9 cellular contexts compared by ENCODE assay signal in the genomic region with DNA sequence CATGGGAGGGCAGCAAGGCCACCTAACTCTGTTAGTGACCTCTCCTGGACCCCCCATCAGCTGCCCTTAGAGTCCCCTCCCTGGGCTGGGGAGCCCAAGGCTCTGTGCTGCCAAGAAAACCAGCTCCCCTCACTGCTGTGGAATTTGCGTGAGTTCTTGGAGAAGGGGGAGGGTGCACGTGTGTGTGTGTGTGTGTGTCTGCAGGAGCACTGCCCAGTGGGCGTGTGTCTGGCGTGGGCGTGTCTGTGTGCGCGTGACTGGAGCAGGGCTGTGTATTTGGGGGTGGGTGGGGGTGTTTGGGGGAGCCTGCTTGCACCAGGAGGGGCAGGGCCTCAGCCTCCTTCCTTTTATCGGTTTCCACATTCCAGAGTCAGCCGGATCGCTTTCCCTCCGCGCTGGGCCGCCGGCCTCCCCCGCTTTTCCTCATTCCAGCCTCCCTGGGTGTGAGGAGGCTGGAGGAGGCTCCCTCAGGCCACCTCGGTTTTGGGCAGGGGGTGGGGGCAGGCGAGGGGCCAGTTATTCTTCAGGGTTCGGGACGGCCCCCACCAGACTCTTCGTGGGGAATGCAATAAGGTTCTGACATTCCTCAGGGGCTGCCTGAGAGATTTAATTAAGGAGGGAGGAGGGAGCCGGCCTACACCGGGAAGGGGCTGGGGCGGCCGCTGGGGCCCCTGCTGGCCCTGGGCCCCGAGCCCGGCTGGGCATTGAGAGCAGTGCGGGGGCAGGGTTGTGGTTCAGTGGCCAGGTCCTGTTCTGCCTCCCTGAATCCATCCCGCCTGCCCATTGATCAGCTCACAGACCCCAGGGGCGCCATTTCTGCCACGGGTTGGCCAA. TPM values are rescaled to one million over a fixed set of nuclear protein-coding genes. Genes with fewer than 3 reads are reported as not detected.
DNase-seq lines count a peak whose midpoint lies in the region; ATAC-seq, FAIRE-seq and TF ChIP-seq lines count a peak whose summit lies in the region.
"Had no signal": no experiment of that assay in that cellular context is flagged by ENCODE, and none has a peak within 500 bp of the region (broad histone marks: within the 10 kb centered on the region; RNA-seq: fewer than 3 reads in every experiment).

No MANE protein-coding gene starts in this region.

- H4K5ac ChIP-seq in H1 (ENCODE audit: insufficient read length, low read depth, low read length) = peak overlapping the region; percentile 48

- H3K56ac ChIP-seq in H1 (replicated peaks; ENCODE audit: insufficient read length, low read depth, low read length) = no peak overlapping the region

- CTCF ChIA-PET in A549 (lab: Yijun Ruan, JAX) (interaction anchor here (0.8 to 25.9 kb wide), 13 partner anchors 9 to 435 kb away, joined by 3 to 638 read pairs (median 3); no protein-coding TSS in a partner anchor), H1 (lab: Charles Lee; ENCODE audit: partially characterized antibody) (interaction anchor here (0.6 to 24.8 kb wide), 16 partner anchors 9 to 583 kb away, joined by 3 to 659 read pairs (median 4); a partner anchor contains a TSS)

- peaks cover 0 to 3% (median under 1%) of the 10 kb centered on the region in 4 experiments; a peak in 2 of 7 replicates for H3K27me3 ChIP-seq in H1 (replicated peaks in 1 of 4; ENCODE audit: control insufficient read depth in 3 of 4, extremely low read depth in 1 of 4, insufficient read depth in 3 of 4, low read length in 3 of 4)
- no peaks in the 10 kb centered on the region for H3K27me3 ChIP-seq in mesenchymal stem cell (ENCODE audit: control insufficient read depth in 1 of 2, insufficient read depth in 1 of 2, low read length in 2 of 2)
- H3K27me3 ChIP-seq in aorta (ENCODE audit: control insufficient read depth in 1 of 2, insufficient read depth in 2 of 2, low read length in 1 of 2) = no peaks in the 10 kb centered on the region

- POLR2A ChIA-PET in A549 (lab: Yijun Ruan, JAX) (interaction anchor here (0.5 to 1.0 kb wide), 2 partner anchors 29 to 101 kb away, joined by 4 read pairs; no protein-coding TSS in a partner anchor), H1 (lab: Charles Lee; ENCODE audit: partially characterized antibody) (interaction anchor here (0.6 to 11.7 kb wide), 12 partner anchors 9 to 102 kb away, joined by 3 to 223 read pairs (median 6); a partner anchor contains a TSS)

- ATAC-seq in A549 (peak; percentile 21), aorta (ENCODE audit: low FRiP score) (peak; percentile 56), GM21367 (IDR thresholded peaks at IDR 0.05; ENCODE audit: unreplicated experiment) (no peak)
- ATAC-seq in natural killer cell treated with Interleukin-12 subunit alpha and Interleukin-12 subunit beta and Interleukin-15 and Interleukin-18, amount 100 ng/mL, for 72 hours = no peak

- H3K14ac ChIP-seq in H1 (ENCODE audit: insufficient read length) = no peak overlapping the region
- peak overlapping the region in 1 of 2 experiments; percentile 88 for H3K14ac ChIP-seq in mesenchymal stem cell (ENCODE audit: low read length in 2 of 2)

- intact Hi-C loops in aorta (cut with DNase I) = loop anchor here in 1 of 2 donors (5.0 kb wide), 1 partner anchor 57 kb away; a partner anchor contains a TSS

- peaks cover 0 to 11% of the 10 kb centered on the region in 2 experiments; a peak in 1 of 4 replicates for H3K79me2 ChIP-seq in H1 (ENCODE audit: control insufficient read depth in 1 of 2, insufficient read depth in 2 of 2, low read length in 2 of 2)

- TF ChIP-seq RAD21 in A549 (conservative IDR thresholded peaks at IDR 0.05 in 1 of 2, IDR thresholded peaks at IDR 0.05 in 1 of 2) (no peak), H1 (IDR thresholded peaks at IDR 0.05 in 1 of 2, conservative IDR thresholded peaks at IDR 0.05 in 1 of 2; ENCODE audit: low read depth in 2 of 2, low read length in 2 of 2) (no peak)

- H4K91ac ChIP-seq in H1 (replicated peaks; ENCODE audit: insufficient read length, low read length) (no peak overlapping the region), mesenchymal stem cell (ENCODE audit: low read length) (peak overlapping the region; percentile 92)

- peaks cover 6% of the 10 kb centered on the region; the same call in 1 of the 2 replicates for H3K23me2 ChIP-seq in H1 (ENCODE audit: low read depth, low read length)

- H3K36me3 ChIP-seq in H1 (ENCODE audit: control insufficient read depth in 2 of 4, insufficient read depth in 4 of 4, low read length in 3 of 4) = no peaks in the 10 kb centered on the region
- H3K36me3 ChIP-seq in mesenchymal stem cell (ENCODE audit: control insufficient read depth in 1 of 2, insufficient read depth in 2 of 2, low read depth in 1 of 2, low read length in 2 of 2) = peaks cover 17 to 35% of the 10 kb centered on the region in 2 experiments
- H3K36me3 ChIP-seq in aorta (ENCODE audit: control insufficient read depth in 1 of 2, insufficient read depth in 2 of 2, low read length in 1 of 2) = no peaks in the 10 kb centered on the region

- H2BK120ac ChIP-seq in H1 (replicated peaks; ENCODE audit: low read depth, low read length) = peak overlapping the region; percentile 50
- H2BK120ac ChIP-seq in mesenchymal stem cell (ENCODE audit: low read depth, low read length) = peak overlapping the region; percentile 78

- peak; percentile 36 to 68 for DNase-seq in A549 (ENCODE audit: low read depth in 1 of 2, low spot score in 1 of 2)
- DNase-seq in M059J (ENCODE audit: low read depth) = peak; percentile 91
- no peak for DNase-seq in H1 (ENCODE audit: low read depth in 1 of 2, low spot score in 2 of 2)
- DNase-seq in mesenchymal stem cell = peak; percentile 94
- DNase-seq in aorta = peak; percentile 90 to 93
- no peak for DNase-seq in natural killer cell treated with Interleukin-12 subunit alpha and Interleukin-12 subunit beta and Interleukin-15 and Interleukin-18, amount 100 ng/mL, for 72 hours (ENCODE audit: low spot score)
- no peak for DNase-seq in putamen (ENCODE audit: low spot score)

- FAIRE-seq in A549 (lab: Jason Lieb, UNC) = no peak
- no peak for FAIRE-seq in H1 (lab: Jason Lieb, UNC)
- FAIRE-seq: G401.6 had no signal

- H3K79me1 ChIP-seq in H1 (ENCODE audit: low read depth, low read length) = peaks cover 4% of the 10 kb centered on the region
- peaks cover 12% of the 10 kb centered on the region for H3K79me1 ChIP-seq in mesenchymal stem cell (replicated peaks; ENCODE audit: low read length, poor library complexity, severe bottlenecking)

- H3K9me3 Mint-ChIP-seq in natural killer cell treated with Interleukin-12 subunit alpha and Interleukin-12 subunit beta and Interleukin-15 and Interleukin-18, amount 100 ng/mL, for 72 hours = no peaks in the 10 kb centered on the region

- H3K4me1 Mint-ChIP-seq in natural killer cell treated with Interleukin-12 subunit alpha and Interleukin-12 subunit beta and Interleukin-15 and Interleukin-18, amount 100 ng/mL, for 72 hours (ENCODE audit: low read depth in 2 of 2) = peaks cover 0 to 3% of the 10 kb centered on the region in 2 donors

- TF ChIP-seq POLR2A in A549 (IDR thresholded peaks at IDR 0.05; ENCODE audit: low read length) (no peak), H1 (IDR thresholded peaks at IDR 0.05; ENCODE audit: control extremely low read depth in 1 of 2, low read depth in 2 of 2, low read length in 2 of 2) (no peak)

- H3K4ac ChIP-seq in H1 (replicated peaks; ENCODE audit: insufficient read length, low read depth, low read length) (peak overlapping the region; percentile 27), mesenchymal stem cell (ENCODE audit: low read depth in 1 of 2, low read length in 2 of 2) (peak overlapping the region; percentile 69 to 80)

- TF ChIP-seq EP300 in A549 (IDR thresholded peaks at IDR 0.05) (no peak), H1 (IDR thresholded peaks at IDR 0.05; ENCODE audit: borderline replicate concordance in 1 of 2, low read depth in 2 of 2, low read length in 2 of 2) (no peak)

- no peaks in the 10 kb centered on the region for H3K27me3 Mint-ChIP-seq in natural killer cell treated with Interleukin-12 subunit alpha and Interleukin-12 subunit beta and Interleukin-15 and Interleukin-18, amount 100 ng/mL, for 72 hours

- H4K8ac ChIP-seq in H1 (ENCODE audit: extremely low read depth, insufficient read depth, low read length) (peak overlapping the region; percentile 22; the same call in 1 of the 2 replicates), mesenchymal stem cell (ENCODE audit: low read length) (peak overlapping the region; percentile 70)

- H3K4me3 ChIP-seq in A549 (peak overlapping the region; percentile 27; the same call in 1 of the 3 replicates), H1 (ENCODE audit: extremely low read depth in 1 of 4, insufficient read depth in 2 of 4, low read depth in 3 of 4, low read length in 4 of 4) (peak overlapping the region in 2 of 4 experiments; percentile 57 to 78; a peak in 5 of 8 replicates), mesenchymal stem cell (ENCODE audit: insufficient read depth in 1 of 2, low read depth in 1 of 2, low read length in 2 of 2) (peak overlapping the region; percentile 45 to 100), aorta (ENCODE audit: low read length in 2 of 2) (peak overlapping the region; percentile 51 to 73)

- H3K23ac ChIP-seq in H1 (ENCODE audit: insufficient read length) = no peak overlapping the region
- H3K23ac ChIP-seq in mesenchymal stem cell (ENCODE audit: low read length in 2 of 2) = no peak overlapping the region

- H3K4me3 Mint-ChIP-seq in natural killer cell treated with Interleukin-12 subunit alpha and Interleukin-12 subunit beta and Interleukin-15 and Interleukin-18, amount 100 ng/mL, for 72 hours = no peak overlapping the region

- WGBS in A549 (ENCODE audit: missing lambda C conversion rate) = 18% methylated on average over 22 of the region's 30 CpGs
- WGBS in H1 (ENCODE audit: extremely low coverage in 1 of 2, insufficient coverage in 1 of 2, insufficient read length in 1 of 2, insufficient replicate concordance in 2 of 2, low coverage in 1 of 2, low lambda C conversion rate in 2 of 2, missing lambda C conversion rate in 1 of 2), 2 experiments = 20% methylated on average over 23 of the region's 30 CpGs; no CpG with 5 or more reads in 1 of the 2 experiments
- 9% methylated on average over 26 of the region's 30 CpGs for WGBS in mesenchymal stem cell
- 8 to 9% methylated on average over 30 of the region's 30 CpGs for WGBS in aorta, 2 donors

- H3K27ac ChIP-seq in A549 (peak overlapping the region; percentile 68 to 94), H1 (ENCODE audit: low read depth, low read length) (no peak overlapping the region), mesenchymal stem cell (ENCODE audit: low read length, poor library complexity, severe bottlenecking) (peak overlapping the region; percentile 83), aorta (ENCODE audit: low read depth in 1 of 2, low read length in 2 of 2) (peak overlapping the region; percentile 85 to 92)

- peaks cover 6 to 21% of the 10 kb centered on the region in 2 experiments for H4K20me1 ChIP-seq in H1 (replicated peaks in 1 of 2; ENCODE audit: control insufficient read depth in 1 of 2, insufficient read depth in 2 of 2, low read length in 2 of 2)

- no peaks in the 10 kb centered on the region for H3K9me3 ChIP-seq in A549
- no peaks in the 10 kb centered on the region for H3K9me3 ChIP-seq in H1 (ENCODE audit: insufficient read depth in 2 of 2, low read depth in 1 of 2, low read length in 1 of 2)
- no peaks in the 10 kb centered on the region for H3K9me3 ChIP-seq in mesenchymal stem cell (ENCODE audit: control insufficient read depth, low read length)
- no peaks in the 10 kb centered on the region for H3K9me3 ChIP-seq in aorta (ENCODE audit: control insufficient read depth, low read length)

- H3K4me1 ChIP-seq in A549 (peaks cover 81% of the 10 kb centered on the region), H1 (replicated peaks in 1 of 4; ENCODE audit: control insufficient read depth in 3 of 4, insufficient read depth in 4 of 4, low read length in 3 of 4) (peaks cover 4 to 64% (median 55%) of the 10 kb centered on the region in 4 experiments), mesenchymal stem cell (ENCODE audit: control insufficient read depth, insufficient read depth, low read depth, low read length) (peaks cover 86% of the 10 kb centered on the region), aorta (ENCODE audit: control insufficient read depth in 1 of 2, insufficient read depth in 2 of 2, low read length in 2 of 2) (no peaks in the 10 kb centered on the region)

- TF ChIP-seq CTCF in A549 (IDR thresholded peaks at IDR 0.05) (no peak), H1 (IDR thresholded peaks at IDR 0.05; ENCODE audit: control extremely low read depth in 1 of 3, insufficient read depth in 1 of 3, low read depth in 1 of 3, low read length in 3 of 3) (no peak)

- H2AK5ac ChIP-seq in H1 (ENCODE audit: low read depth, low read length) (peak overlapping the region; percentile 56; the same call in 1 of the 2 replicates), mesenchymal stem cell (ENCODE audit: low read length, severe bottlenecking) (peak overlapping the region; percentile 90)

- H2BK12ac ChIP-seq in H1 (ENCODE audit: low read depth, low read length) = peak overlapping the region; percentile 84; the same call in 1 of the 2 replicates
- H2BK12ac ChIP-seq in mesenchymal stem cell (ENCODE audit: low read length in 2 of 2) = peak overlapping the region in 1 of 2 experiments; percentile 98

- H3K9ac ChIP-seq in H1 (replicated peaks in 1 of 4; ENCODE audit: extremely low read depth in 1 of 4, low read depth in 3 of 4, low read length in 3 of 4) = peak overlapping the region in 2 of 4 experiments; percentile 9 to 29; a peak in 1 of 7 replicates
- H3K9ac ChIP-seq in mesenchymal stem cell (ENCODE audit: low read length) = peak overlapping the region; percentile 97

- H3K18ac ChIP-seq in H1 (ENCODE audit: extremely low read depth, low read length) (peak overlapping the region; percentile 98), mesenchymal stem cell (ENCODE audit: low read depth in 1 of 2, low read length in 2 of 2) (peak overlapping the region; percentile 74 to 97)

- no peak overlapping the region for H2BK20ac ChIP-seq in H1 (ENCODE audit: low read length)

- H2BK5ac ChIP-seq in H1 (ENCODE audit: low read depth, low read length) (peak overlapping the region; percentile 78; the same call in 1 of the 2 replicates), mesenchymal stem cell (ENCODE audit: low read depth, low read length, poor library complexity, severe bottlenecking) (no peak overlapping the region)

- no peaks in the 10 kb centered on the region for H3K36me3 Mint-ChIP-seq in natural killer cell treated with Interleukin-12 subunit alpha and Interleukin-12 subunit beta and Interleukin-15 and Interleukin-18, amount 100 ng/mL, for 72 hours

- H3K4me2 ChIP-seq in A549 = peak overlapping the region; percentile 97
- peak overlapping the region; percentile 87 to 90 for H3K4me2 ChIP-seq in H1 (ENCODE audit: insufficient read depth in 1 of 2, low read depth in 2 of 2, low read length in 2 of 2)
- H3K4me2 ChIP-seq in mesenchymal stem cell (ENCODE audit: low read length, poor library complexity, severe bottlenecking) = peak overlapping the region; percentile 61

- H3K27ac Mint-ChIP-seq in natural killer cell treated with Interleukin-12 subunit alpha and Interleukin-12 subunit beta and Interleukin-15 and Interleukin-18, amount 100 ng/mL, for 72 hours = no peak overlapping the region

- H2AFZ ChIP-seq in H1 (ENCODE audit: low read length) = no peak overlapping the region
- H2AFZ ChIP-seq in mesenchymal stem cell (ENCODE audit: low read depth, low read length) = no peak overlapping the region

- peak overlapping the region; percentile 81; the same call in 1 of the 2 replicates for H2BK15ac ChIP-seq in H1 (ENCODE audit: low read length)
- peak overlapping the region; percentile 55 for H2BK15ac ChIP-seq in mesenchymal stem cell (ENCODE audit: low read depth, poor library complexity, severe bottlenecking)

RNA-seq across cellular contexts. Expression of a gene that starts 2.5 kb away (rescaled TPM):
- polyA plus RNA-seq in A549 (2011; rRNA removed) (2.0 and 2.3 TPM in 2 replicates), A549 (2017; fragmentation: RNase III; extraction: RNeasy Plus Mini Kit Qiagen cat#74134 plus additional on column Dnase treatment) (4.0 to 4.7 TPM (median 4.2 TPM) in 3 replicates), H1 (2011; rRNA removed) (11.3 and 25.2 TPM in 2 replicates), aorta (10 to 100 TPM; 21.7 to 51.3 TPM)
- polyA plus RNA-seq in A549 (2012; cell fraction: cytosol; rRNA removed) = 6.1 and 9.5 TPM in 2 replicates
- 14.0 and 32.6 TPM in 2 replicates for polyA plus RNA-seq in A549 (2012; cell fraction: nucleus; rRNA removed)
- 1.3 and 1.8 TPM in 2 replicates for polyA minus RNA-seq in A549 (2011; rRNA and poly(A)+ RNA removed)
- 69.9 and 115 TPM in 2 replicates for total RNA-seq in M059J (2014; rRNA removed; shearing (Covaris generic))
- 9.6 and 10.1 TPM in 2 replicates for total RNA-seq in H1 (2021; fragmentation: NEBNext Ultra II Directional; extraction: Animal tissue kit (Norgen Biotek cat#: 25700))
- 7.2 TPM for polyA plus RNA-seq in H1 (2011; cell fraction: cytosol; rRNA removed)
- polyA plus RNA-seq in H1 (2011; cell fraction: nucleus; rRNA removed) = 15.2 TPM
- polyA plus RNA-seq in H1 (2012, experiment 1 of 2) = 3.4 to 8.6 TPM (median 7.8 TPM) in 4 replicates
- 6.1 TPM for polyA plus RNA-seq in H1 (2012, experiment 2 of 2)
- polyA plus RNA-seq in H1 (2013, experiment 1 of 2) = 16.7 TPM
- 14.5 TPM for polyA plus RNA-seq in H1 (2013, experiment 2 of 2)
- polyA minus RNA-seq in H1 (2011; rRNA and poly(A)+ RNA removed) = 3.4 and 4.5 TPM in 2 replicates
- polyA minus RNA-seq in H1 (2011; cell fraction: cytosol; rRNA and poly(A)+ RNA removed) = 11.4 TPM
- 22.5 TPM for polyA minus RNA-seq in H1 (2011; cell fraction: nucleus; rRNA and poly(A)+ RNA removed)
- 127 TPM for polyA plus RNA-seq in mesenchymal stem cell (2013, experiment 1 of 2)
- 127 TPM for polyA plus RNA-seq in mesenchymal stem cell (2013, experiment 2 of 2)
- total RNA-seq in aorta = 100 to 1,000 TPM in 1 of 2 donors, 10 to 100 TPM in 1; 67.0 to 120 TPM
- total RNA-seq in natural killer cell treated with Interleukin-12 subunit alpha and Interleukin-12 subunit beta and Interleukin-15 and Interleukin-18, amount 100 ng/mL, for 72 hours = under 1 TPM in 1 of 2 donors, not detected in 1; 0.33 TPM

RNA-seq across cellular contexts. Expression of a gene that starts 23.0 kb away (rescaled TPM):
- polyA plus RNA-seq in A549 (2011; rRNA removed) (42.5 and 55.1 TPM in 2 replicates), A549 (2017; fragmentation: RNase III; extraction: RNeasy Plus Mini Kit Qiagen cat#74134 plus additional on column Dnase treatment) (58.7 to 64.3 TPM (median 59.1 TPM) in 3 replicates), H1 (2011; rRNA removed) (198 and 228 TPM in 2 replicates), aorta (10 to 100 TPM; 41.7 to 65.2 TPM)
- polyA plus RNA-seq in A549 (2012; cell fraction: cytosol; rRNA removed) = 169 and 194 TPM in 2 replicates
- 144 and 160 TPM in 2 replicates for polyA plus RNA-seq in A549 (2012; cell fraction: nucleus; rRNA removed)
- polyA minus RNA-seq in A549 (2011; rRNA and poly(A)+ RNA removed) = 9.2 and 9.3 TPM in 2 replicates
- 38.6 and 61.5 TPM in 2 replicates for total RNA-seq in M059J (2014; rRNA removed; shearing (Covaris generic))
- total RNA-seq in H1 (2021; fragmentation: NEBNext Ultra II Directional; extraction: Animal tissue kit (Norgen Biotek cat#: 25700)) = 78.3 and 84.4 TPM in 2 replicates
- polyA plus RNA-seq in H1 (2011; cell fraction: cytosol; rRNA removed) = 154 TPM
- 131 TPM for polyA plus RNA-seq in H1 (2011; cell fraction: nucleus; rRNA removed)
- polyA plus RNA-seq in H1 (2012, experiment 1 of 2) = 57.3 to 96.0 TPM (median 90.9 TPM) in 4 replicates
- 222 TPM for polyA plus RNA-seq in H1 (2012, experiment 2 of 2)
- 161 TPM for polyA plus RNA-seq in H1 (2013, experiment 1 of 2)
- polyA plus RNA-seq in H1 (2013, experiment 2 of 2) = 151 TPM
- 12.3 and 15.6 TPM in 2 replicates for polyA minus RNA-seq in H1 (2011; rRNA and poly(A)+ RNA removed)
- polyA minus RNA-seq in H1 (2011; cell fraction: cytosol; rRNA and poly(A)+ RNA removed) = 31.5 TPM
- polyA minus RNA-seq in H1 (2011; cell fraction: nucleus; rRNA and poly(A)+ RNA removed) = 32.7 TPM
- polyA plus RNA-seq in mesenchymal stem cell (2013, experiment 1 of 2) = 39.3 TPM
- polyA plus RNA-seq in mesenchymal stem cell (2013, experiment 2 of 2) = 43.3 TPM
- total RNA-seq in aorta = 10 to 100 TPM; 23.6 to 25.5 TPM
- 100 to 1,000 TPM in 1 of 2 donors, 10 to 100 TPM in 1; 59.0 to 114 TPM for total RNA-seq in natural killer cell treated with Interleukin-12 subunit alpha and Interleukin-12 subunit beta and Interleukin-15 and Interleukin-18, amount 100 ng/mL, for 72 hours

RNA-seq across cellular contexts. Expression of a gene that starts 42.3 kb away (rescaled TPM):
- 5.7 and 6.0 TPM in 2 replicates for polyA plus RNA-seq in A549 (2011; rRNA removed)
- 13.3 and 15.4 TPM in 2 replicates for polyA plus RNA-seq in A549 (2012; cell fraction: cytosol; rRNA removed)
- 97.0 and 109 TPM in 2 replicates for polyA plus RNA-seq in A549 (2012; cell fraction: nucleus; rRNA removed)
- polyA plus RNA-seq in A549 (2017; fragmentation: RNase III; extraction: RNeasy Plus Mini Kit Qiagen cat#74134 plus additional on column Dnase treatment) = 11.1 to 12.6 TPM (median 11.9 TPM) in 3 replicates
- 19.1 and 19.6 TPM in 2 replicates for polyA minus RNA-seq in A549 (2011; rRNA and poly(A)+ RNA removed)
- 8.7 and 13.1 TPM in 2 replicates for total RNA-seq in M059J (2014; rRNA removed; shearing (Covaris generic))
- 25.8 and 29.8 TPM in 2 replicates for total RNA-seq in H1 (2021; fragmentation: NEBNext Ultra II Directional; extraction: Animal tissue kit (Norgen Biotek cat#: 25700))
- 25.2 and 45.7 TPM in 2 replicates for polyA plus RNA-seq in H1 (2011; rRNA removed)
- polyA plus RNA-seq in H1 (2011; cell fraction: cytosol; rRNA removed) = 17.6 TPM
- polyA plus RNA-seq in H1 (2011; cell fraction: nucleus; rRNA removed) = 150 TPM
- 11.3 to 25.2 TPM (median 22.8 TPM) in 4 replicates for polyA plus RNA-seq in H1 (2012, experiment 1 of 2)
- polyA plus RNA-seq in H1 (2012, experiment 2 of 2) = 17.0 TPM
- polyA plus RNA-seq in H1 (2013, experiment 1 of 2) = 17.4 TPM
- 20.0 TPM for polyA plus RNA-seq in H1 (2013, experiment 2 of 2)
- 11.4 and 17.1 TPM in 2 replicates for polyA minus RNA-seq in H1 (2011; rRNA and poly(A)+ RNA removed)
- polyA minus RNA-seq in H1 (2011; cell fraction: cytosol; rRNA and poly(A)+ RNA removed) = 25.4 TPM
- polyA minus RNA-seq in H1 (2011; cell fraction: nucleus; rRNA and poly(A)+ RNA removed) = 43.3 TPM
- 25.5 TPM for polyA plus RNA-seq in mesenchymal stem cell (2013, experiment 1 of 2)
- 22.1 TPM for polyA plus RNA-seq in mesenchymal stem cell (2013, experiment 2 of 2)
- total RNA-seq in aorta = 10 to 100 TPM; 42.6 to 60.1 TPM
- 10 to 100 TPM; 15.3 to 38.8 TPM for polyA plus RNA-seq in aorta
- total RNA-seq in natural killer cell treated with Interleukin-12 subunit alpha and Interleukin-12 subunit beta and Interleukin-15 and Interleukin-18, amount 100 ng/mL, for 72 hours = 100 to 1,000 TPM; 140 to 166 TPM

RNA-seq across cellular contexts. Expression of a gene that starts 51.5 kb away (rescaled TPM):
- polyA plus RNA-seq in A549 (2011; rRNA removed) (70.9 and 77.2 TPM in 2 replicates), A549 (2017; fragmentation: RNase III; extraction: RNeasy Plus Mini Kit Qiagen cat#74134 plus additional on column Dnase treatment) (64.6 to 71.6 TPM (median 66.0 TPM) in 3 replicates), H1 (2011; rRNA removed) (37.3 and 50.5 TPM in 2 replicates), aorta (10 to 100 TPM; 16.0 to 19.1 TPM)
- polyA plus RNA-seq in A549 (2012; cell fraction: cytosol; rRNA removed) = 103 and 111 TPM in 2 replicates
- 109 and 116 TPM in 2 replicates for polyA plus RNA-seq in A549 (2012; cell fraction: nucleus; rRNA removed)
- polyA minus RNA-seq in A549 (2011; rRNA and poly(A)+ RNA removed) = 47.4 and 54.4 TPM in 2 replicates
- 68.2 and 69.0 TPM in 2 replicates for total RNA-seq in M059J (2014; rRNA removed; shearing (Covaris generic))
- 58.0 and 59.1 TPM in 2 replicates for total RNA-seq in H1 (2021; fragmentation: NEBNext Ultra II Directional; extraction: Animal tissue kit (Norgen Biotek cat#: 25700))
- 61.8 TPM for polyA plus RNA-seq in H1 (2011; cell fraction: cytosol; rRNA removed)
- 77.6 TPM for polyA plus RNA-seq in H1 (2011; cell fraction: nucleus; rRNA removed)
- 45.8 to 52.6 TPM (median 51.0 TPM) in 4 replicates for polyA plus RNA-seq in H1 (2012, experiment 1 of 2)
- polyA plus RNA-seq in H1 (2012, experiment 2 of 2) = 44.6 TPM
- 54.7 TPM for polyA plus RNA-seq in H1 (2013, experiment 1 of 2)
- 50.1 TPM for polyA plus RNA-seq in H1 (2013, experiment 2 of 2)
- polyA minus RNA-seq in H1 (2011; rRNA and poly(A)+ RNA removed) = 27.9 and 41.1 TPM in 2 replicates
- 23.5 TPM for polyA minus RNA-seq in H1 (2011; cell fraction: cytosol; rRNA and poly(A)+ RNA removed)
- 39.4 TPM for polyA minus RNA-seq in H1 (2011; cell fraction: nucleus; rRNA and poly(A)+ RNA removed)
- polyA plus RNA-seq in mesenchymal stem cell (2013, experiment 1 of 2) = 27.3 TPM
- polyA plus RNA-seq in mesenchymal stem cell (2013, experiment 2 of 2) = 27.3 TPM
- total RNA-seq in aorta = 10 to 100 TPM; 22.7 to 26.6 TPM
- 10 to 100 TPM; 55.0 to 99.8 TPM for total RNA-seq in natural killer cell treated with Interleukin-12 subunit alpha and Interleukin-12 subunit beta and Interleukin-15 and Interleukin-18, amount 100 ng/mL, for 72 hours

RNA-seq across cellular contexts. Expression of a gene that starts 58.3 kb away (rescaled TPM):
- polyA plus RNA-seq in A549 (2011; rRNA removed) (5.5 and 6.8 TPM in 2 replicates), A549 (2017; fragmentation: RNase III; extraction: RNeasy Plus Mini Kit Qiagen cat#74134 plus additional on column Dnase treatment) (15.8 to 19.5 TPM (median 16.3 TPM) in 3 replicates), H1 (2011; rRNA removed) (4.3 and 7.6 TPM in 2 replicates), aorta (10 to 100 TPM; 12.3 to 21.3 TPM)
- polyA plus RNA-seq in A549 (2012; cell fraction: cytosol; rRNA removed) = 20.8 and 29.4 TPM in 2 replicates
- 37.1 and 54.5 TPM in 2 replicates for polyA plus RNA-seq in A549 (2012; cell fraction: nucleus; rRNA removed)
- polyA minus RNA-seq in A549 (2011; rRNA and poly(A)+ RNA removed) = 3.3 and 6.4 TPM in 2 replicates
- 0.22 and 1.1 TPM in 2 replicates for total RNA-seq in M059J (2014; rRNA removed; shearing (Covaris generic))
- 17.4 and 18.6 TPM in 2 replicates for total RNA-seq in H1 (2021; fragmentation: NEBNext Ultra II Directional; extraction: Animal tissue kit (Norgen Biotek cat#: 25700))
- polyA plus RNA-seq in H1 (2011; cell fraction: cytosol; rRNA removed) = 2.7 TPM
- 8.4 TPM for polyA plus RNA-seq in H1 (2011; cell fraction: nucleus; rRNA removed)
- 8.3 to 13.8 TPM (median 12.3 TPM) in 4 replicates for polyA plus RNA-seq in H1 (2012, experiment 1 of 2)
- 11.8 TPM for polyA plus RNA-seq in H1 (2012, experiment 2 of 2)
- polyA plus RNA-seq in H1 (2013, experiment 1 of 2) = 9.4 TPM
- 9.5 TPM for polyA plus RNA-seq in H1 (2013, experiment 2 of 2)
- polyA minus RNA-seq in H1 (2011; rRNA and poly(A)+ RNA removed) = 2.0 and 3.2 TPM in 2 replicates
- 7.0 TPM for polyA minus RNA-seq in H1 (2011; cell fraction: cytosol; rRNA and poly(A)+ RNA removed)
- 5.7 TPM for polyA minus RNA-seq in H1 (2011; cell fraction: nucleus; rRNA and poly(A)+ RNA removed)
- polyA plus RNA-seq in mesenchymal stem cell (2013, experiment 1 of 2) = 20.9 TPM
- polyA plus RNA-seq in mesenchymal stem cell (2013, experiment 2 of 2) = 19.9 TPM
- total RNA-seq in aorta = 10 to 100 TPM; 37.3 to 72.6 TPM
- total RNA-seq in natural killer cell treated with Interleukin-12 subunit alpha and Interleukin-12 subunit beta and Interleukin-15 and Interleukin-18, amount 100 ng/mL, for 72 hours = under 1 TPM; 0.31 to 0.43 TPM

Comparison
In these comparisons a context has a peak if more than half of its experiments do, and no peak if none do; other contexts are left out.
1. ATAC-seq: peak in A549 (2 of 2) and aorta (single experiment); none in natural killer cell treated with Interleukin-12 subunit alpha and Interleukin-12 subunit beta and Interleukin-15 and Interleukin-18, amount 100 ng/mL, for 72 hours (0 of 2) and GM21367 (single experiment).
2. DNase-seq: peak in A549 (2 of 2), M059J (single experiment), mesenchymal stem cell (single experiment) and aorta (2 of 2); none in H1 (0 of 2), natural killer cell treated with Interleukin-12 subunit alpha and Interleukin-12 subunit beta and Interleukin-15 and Interleukin-18, amount 100 ng/mL, for 72 hours (single experiment) and putamen (single experiment).
3. Peak in every context shown above with its lines, with median percentiles within 50 percentile points of each other: H3K4me2 ChIP-seq.